In the genomic region with DNA sequence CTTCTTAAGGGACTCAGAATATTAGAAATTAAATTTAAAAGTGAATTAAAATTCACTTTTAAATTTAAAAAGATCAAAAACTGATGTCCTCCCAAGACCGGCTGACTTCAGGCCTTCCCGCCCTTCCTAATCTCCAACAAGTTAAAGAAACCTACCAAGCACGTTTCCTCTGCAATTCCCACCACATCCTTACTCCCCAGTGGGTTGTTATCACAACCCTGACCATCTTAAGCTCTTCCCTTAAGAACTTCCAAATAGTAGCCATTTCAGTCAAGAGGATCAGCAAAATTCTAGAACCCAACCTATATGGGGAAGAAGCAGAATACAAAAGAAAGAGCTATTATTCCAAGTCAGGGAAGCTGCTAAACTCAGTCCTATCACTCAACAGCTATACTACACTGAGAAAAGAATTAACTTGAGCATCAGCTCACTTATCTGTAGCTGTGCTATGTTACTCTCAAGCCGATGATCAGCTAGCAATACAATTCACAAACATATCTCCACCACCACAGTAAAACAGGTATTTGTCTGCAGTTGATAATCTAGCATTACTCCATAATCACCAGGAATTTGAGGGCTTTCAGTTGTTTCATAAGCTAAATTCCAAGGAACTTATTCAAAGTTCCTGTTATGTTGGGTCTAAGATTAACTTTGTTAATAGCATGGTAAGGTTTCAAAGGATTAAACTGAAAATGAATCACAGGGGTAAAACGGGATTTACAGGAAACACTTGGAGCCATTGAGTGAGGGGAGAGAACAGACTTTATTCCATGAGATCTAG, we compare ENCODE assay signal across 2 cellular contexts.
TF ChIP-seq lines count a peak whose summit lies in the region.

No MANE protein-coding gene starts in this region.

TF ChIP-seq in SK-N-SH, 30 proteins besides CTCF, POLR2A, EP300 and RAD21 (continued from another document):
- TF ChIP-seq POLR2AphosphoS5 (IDR thresholded peaks at IDR 0.05; ENCODE audit: low read depth, low read length) (no peak), TEAD4 (IDR thresholded peaks at IDR 0.05; ENCODE audit: borderline replicate concordance, insufficient read depth) (no peak), EZH2phosphoT487 (IDR thresholded peaks at IDR 0.05; ENCODE audit: borderline replicate concordance, low read depth) (no peak)
- TF ChIP-seq, protein P1, sequence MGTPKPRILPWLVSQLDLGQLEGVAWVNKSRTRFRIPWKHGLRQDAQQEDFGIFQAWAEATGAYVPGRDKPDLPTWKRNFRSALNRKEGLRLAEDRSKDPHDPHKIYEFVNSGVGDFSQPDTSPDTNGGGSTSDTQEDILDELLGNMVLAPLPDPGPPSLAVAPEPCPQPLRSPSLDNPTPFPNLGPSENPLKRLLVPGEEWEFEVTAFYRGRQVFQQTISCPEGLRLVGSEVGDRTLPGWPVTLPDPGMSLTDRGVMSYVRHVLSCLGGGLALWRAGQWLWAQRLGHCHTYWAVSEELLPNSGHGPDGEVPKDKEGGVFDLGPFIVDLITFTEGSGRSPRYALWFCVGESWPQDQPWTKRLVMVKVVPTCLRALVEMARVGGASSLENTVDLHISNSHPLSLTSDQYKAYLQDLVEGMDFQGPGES (IDR thresholded peaks at IDR 0.05; ENCODE audit: low read depth, low read length) = no peak
- TF ChIP-seq, protein P2, sequence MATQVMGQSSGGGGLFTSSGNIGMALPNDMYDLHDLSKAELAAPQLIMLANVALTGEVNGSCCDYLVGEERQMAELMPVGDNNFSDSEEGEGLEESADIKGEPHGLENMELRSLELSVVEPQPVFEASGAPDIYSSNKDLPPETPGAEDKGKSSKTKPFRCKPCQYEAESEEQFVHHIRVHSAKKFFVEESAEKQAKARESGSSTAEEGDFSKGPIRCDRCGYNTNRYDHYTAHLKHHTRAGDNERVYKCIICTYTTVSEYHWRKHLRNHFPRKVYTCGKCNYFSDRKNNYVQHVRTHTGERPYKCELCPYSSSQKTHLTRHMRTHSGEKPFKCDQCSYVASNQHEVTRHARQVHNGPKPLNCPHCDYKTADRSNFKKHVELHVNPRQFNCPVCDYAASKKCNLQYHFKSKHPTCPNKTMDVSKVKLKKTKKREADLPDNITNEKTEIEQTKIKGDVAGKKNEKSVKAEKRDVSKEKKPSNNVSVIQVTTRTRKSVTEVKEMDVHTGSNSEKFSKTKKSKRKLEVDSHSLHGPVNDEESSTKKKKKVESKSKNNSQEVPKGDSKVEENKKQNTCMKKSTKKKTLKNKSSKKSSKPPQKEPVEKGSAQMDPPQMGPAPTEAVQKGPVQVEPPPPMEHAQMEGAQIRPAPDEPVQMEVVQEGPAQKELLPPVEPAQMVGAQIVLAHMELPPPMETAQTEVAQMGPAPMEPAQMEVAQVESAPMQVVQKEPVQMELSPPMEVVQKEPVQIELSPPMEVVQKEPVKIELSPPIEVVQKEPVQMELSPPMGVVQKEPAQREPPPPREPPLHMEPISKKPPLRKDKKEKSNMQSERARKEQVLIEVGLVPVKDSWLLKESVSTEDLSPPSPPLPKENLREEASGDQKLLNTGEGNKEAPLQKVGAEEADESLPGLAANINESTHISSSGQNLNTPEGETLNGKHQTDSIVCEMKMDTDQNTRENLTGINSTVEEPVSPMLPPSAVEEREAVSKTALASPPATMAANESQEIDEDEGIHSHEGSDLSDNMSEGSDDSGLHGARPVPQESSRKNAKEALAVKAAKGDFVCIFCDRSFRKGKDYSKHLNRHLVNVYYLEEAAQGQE (IDR thresholded peaks at IDR 0.05; ENCODE audit: low read depth, low read length) = no peak

TF ChIP-seq in WTC11, 78 proteins besides CTCF, POLR2A, EP300 and RAD21:
- TF ChIP-seq, protein P3, sequence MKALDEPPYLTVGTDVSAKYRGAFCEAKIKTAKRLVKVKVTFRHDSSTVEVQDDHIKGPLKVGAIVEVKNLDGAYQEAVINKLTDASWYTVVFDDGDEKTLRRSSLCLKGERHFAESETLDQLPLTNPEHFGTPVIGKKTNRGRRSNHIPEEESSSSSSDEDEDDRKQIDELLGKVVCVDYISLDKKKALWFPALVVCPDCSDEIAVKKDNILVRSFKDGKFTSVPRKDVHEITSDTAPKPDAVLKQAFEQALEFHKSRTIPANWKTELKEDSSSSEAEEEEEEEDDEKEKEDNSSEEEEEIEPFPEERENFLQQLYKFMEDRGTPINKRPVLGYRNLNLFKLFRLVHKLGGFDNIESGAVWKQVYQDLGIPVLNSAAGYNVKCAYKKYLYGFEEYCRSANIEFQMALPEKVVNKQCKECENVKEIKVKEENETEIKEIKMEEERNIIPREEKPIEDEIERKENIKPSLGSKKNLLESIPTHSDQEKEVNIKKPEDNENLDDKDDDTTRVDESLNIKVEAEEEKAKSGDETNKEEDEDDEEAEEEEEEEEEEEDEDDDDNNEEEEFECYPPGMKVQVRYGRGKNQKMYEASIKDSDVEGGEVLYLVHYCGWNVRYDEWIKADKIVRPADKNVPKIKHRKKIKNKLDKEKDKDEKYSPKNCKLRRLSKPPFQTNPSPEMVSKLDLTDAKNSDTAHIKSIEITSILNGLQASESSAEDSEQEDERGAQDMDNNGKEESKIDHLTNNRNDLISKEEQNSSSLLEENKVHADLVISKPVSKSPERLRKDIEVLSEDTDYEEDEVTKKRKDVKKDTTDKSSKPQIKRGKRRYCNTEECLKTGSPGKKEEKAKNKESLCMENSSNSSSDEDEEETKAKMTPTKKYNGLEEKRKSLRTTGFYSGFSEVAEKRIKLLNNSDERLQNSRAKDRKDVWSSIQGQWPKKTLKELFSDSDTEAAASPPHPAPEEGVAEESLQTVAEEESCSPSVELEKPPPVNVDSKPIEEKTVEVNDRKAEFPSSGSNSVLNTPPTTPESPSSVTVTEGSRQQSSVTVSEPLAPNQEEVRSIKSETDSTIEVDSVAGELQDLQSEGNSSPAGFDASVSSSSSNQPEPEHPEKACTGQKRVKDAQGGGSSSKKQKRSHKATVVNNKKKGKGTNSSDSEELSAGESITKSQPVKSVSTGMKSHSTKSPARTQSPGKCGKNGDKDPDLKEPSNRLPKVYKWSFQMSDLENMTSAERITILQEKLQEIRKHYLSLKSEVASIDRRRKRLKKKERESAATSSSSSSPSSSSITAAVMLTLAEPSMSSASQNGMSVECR (CRISPR knock-in tag; IDR thresholded peaks at IDR 0.05; ENCODE audit: borderline replicate concordance) = no peak
- TF ChIP-seq, protein P4, sequence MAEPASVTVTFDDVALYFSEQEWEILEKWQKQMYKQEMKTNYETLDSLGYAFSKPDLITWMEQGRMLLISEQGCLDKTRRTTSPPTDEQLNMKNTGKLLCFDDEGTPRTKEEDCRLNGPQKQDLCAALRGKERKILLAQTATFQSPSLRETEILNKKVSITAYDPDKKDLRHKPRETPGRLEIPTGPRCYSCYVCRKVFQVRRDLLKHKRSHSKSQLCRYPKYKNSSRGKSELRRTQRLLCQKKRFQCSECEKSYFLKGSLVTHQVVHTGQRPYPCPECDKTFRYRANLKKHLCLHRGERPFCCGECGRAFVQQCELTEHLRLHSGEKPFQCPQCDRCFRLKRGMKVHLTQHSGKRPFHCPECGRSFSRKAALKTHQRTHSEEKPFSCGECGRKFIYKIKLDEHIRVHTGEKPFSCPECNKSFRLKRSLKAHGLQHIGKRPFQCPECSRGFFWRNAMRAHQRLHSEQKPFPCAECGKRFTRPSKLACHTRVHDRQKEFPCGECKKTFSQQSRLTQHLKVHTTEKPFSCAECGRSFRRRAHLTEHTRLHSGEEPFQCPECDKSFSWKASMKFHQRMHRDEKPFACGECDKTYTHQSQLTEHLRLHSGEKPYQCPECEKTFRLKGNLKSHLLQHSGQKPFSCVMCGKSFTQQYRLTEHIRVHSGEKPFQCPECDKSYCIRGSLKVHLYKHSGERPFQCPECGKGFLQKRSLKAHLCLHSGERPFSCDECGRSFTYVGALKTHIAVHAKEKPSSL (CRISPR knock-in tag; conservative IDR thresholded peaks at IDR 0.05) = no peak
- TF ChIP-seq EMX1 (CRISPR knock-in tag; IDR thresholded peaks at IDR 0.05) = no peak
- no peak for TF ChIP-seq CREM (CRISPR knock-in tag; IDR thresholded peaks at IDR 0.05)
- no peak for TF ChIP-seq TEAD4 (CRISPR knock-in tag; IDR thresholded peaks at IDR 0.05)
- TF ChIP-seq, protein P5, sequence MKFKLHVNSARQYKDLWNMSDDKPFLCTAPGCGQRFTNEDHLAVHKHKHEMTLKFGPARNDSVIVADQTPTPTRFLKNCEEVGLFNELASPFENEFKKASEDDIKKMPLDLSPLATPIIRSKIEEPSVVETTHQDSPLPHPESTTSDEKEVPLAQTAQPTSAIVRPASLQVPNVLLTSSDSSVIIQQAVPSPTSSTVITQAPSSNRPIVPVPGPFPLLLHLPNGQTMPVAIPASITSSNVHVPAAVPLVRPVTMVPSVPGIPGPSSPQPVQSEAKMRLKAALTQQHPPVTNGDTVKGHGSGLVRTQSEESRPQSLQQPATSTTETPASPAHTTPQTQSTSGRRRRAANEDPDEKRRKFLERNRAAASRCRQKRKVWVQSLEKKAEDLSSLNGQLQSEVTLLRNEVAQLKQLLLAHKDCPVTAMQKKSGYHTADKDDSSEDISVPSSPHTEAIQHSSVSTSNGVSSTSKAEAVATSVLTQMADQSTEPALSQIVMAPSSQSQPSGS (CRISPR knock-in tag; IDR thresholded peaks at IDR 0.05; ENCODE audit: borderline replicate concordance, low read depth) = no peak
- no peak for TF ChIP-seq SMAD4 (CRISPR knock-in tag; IDR thresholded peaks at IDR 0.05)
- TF ChIP-seq GTF2I (CRISPR knock-in tag; conservative IDR thresholded peaks at IDR 0.05) = no peak
- TF ChIP-seq, protein P6, sequence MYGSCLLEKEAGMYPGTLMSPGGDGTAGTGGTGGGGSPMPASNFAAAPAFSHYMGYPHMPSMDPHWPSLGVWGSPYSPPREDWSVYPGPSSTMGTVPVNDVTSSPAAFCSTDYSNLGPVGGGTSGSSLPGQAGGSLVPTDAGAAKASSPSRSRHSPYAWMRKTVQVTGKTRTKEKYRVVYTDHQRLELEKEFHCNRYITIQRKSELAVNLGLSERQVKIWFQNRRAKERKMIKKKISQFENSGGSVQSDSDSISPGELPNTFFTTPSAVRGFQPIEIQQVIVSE (CRISPR knock-in tag; IDR thresholded peaks at IDR 0.05; ENCODE audit: borderline replicate concordance) = no peak
- TF ChIP-seq, protein P7, sequence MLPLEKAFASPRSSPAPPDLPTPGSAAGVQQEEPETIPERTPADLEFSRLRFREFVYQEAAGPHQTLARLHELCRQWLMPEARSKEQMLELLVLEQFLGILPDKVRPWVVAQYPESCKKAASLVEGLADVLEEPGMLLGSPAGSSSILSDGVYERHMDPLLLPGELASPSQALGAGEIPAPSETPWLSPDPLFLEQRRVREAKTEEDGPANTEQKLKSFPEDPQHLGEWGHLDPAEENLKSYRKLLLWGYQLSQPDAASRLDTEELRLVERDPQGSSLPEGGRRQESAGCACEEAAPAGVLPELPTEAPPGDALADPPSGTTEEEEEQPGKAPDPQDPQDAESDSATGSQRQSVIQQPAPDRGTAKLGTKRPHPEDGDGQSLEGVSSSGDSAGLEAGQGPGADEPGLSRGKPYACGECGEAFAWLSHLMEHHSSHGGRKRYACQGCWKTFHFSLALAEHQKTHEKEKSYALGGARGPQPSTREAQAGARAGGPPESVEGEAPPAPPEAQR (CRISPR knock-in tag; IDR thresholded peaks at IDR 0.05) = no peak
- no peak for TF ChIP-seq ZNF416 (CRISPR knock-in tag; IDR thresholded peaks at IDR 0.05)
- no peak for TF ChIP-seq IRF2 (CRISPR knock-in tag; IDR thresholded peaks at IDR 0.05; ENCODE audit: borderline replicate concordance, low read depth)
- TF ChIP-seq, protein P8, sequence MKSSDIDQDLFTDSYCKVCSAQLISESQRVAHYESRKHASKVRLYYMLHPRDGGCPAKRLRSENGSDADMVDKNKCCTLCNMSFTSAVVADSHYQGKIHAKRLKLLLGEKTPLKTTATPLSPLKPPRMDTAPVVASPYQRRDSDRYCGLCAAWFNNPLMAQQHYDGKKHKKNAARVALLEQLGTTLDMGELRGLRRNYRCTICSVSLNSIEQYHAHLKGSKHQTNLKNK (CRISPR knock-in tag; IDR thresholded peaks at IDR 0.05) = no peak
- TF ChIP-seq ZBTB21 (CRISPR knock-in tag; IDR thresholded peaks at IDR 0.05; ENCODE audit: borderline replicate concordance) = no peak
- TF ChIP-seq ELF4 (CRISPR knock-in tag; IDR thresholded peaks at IDR 0.05; ENCODE audit: low read depth) = no peak
